In the genomic region with DNA sequence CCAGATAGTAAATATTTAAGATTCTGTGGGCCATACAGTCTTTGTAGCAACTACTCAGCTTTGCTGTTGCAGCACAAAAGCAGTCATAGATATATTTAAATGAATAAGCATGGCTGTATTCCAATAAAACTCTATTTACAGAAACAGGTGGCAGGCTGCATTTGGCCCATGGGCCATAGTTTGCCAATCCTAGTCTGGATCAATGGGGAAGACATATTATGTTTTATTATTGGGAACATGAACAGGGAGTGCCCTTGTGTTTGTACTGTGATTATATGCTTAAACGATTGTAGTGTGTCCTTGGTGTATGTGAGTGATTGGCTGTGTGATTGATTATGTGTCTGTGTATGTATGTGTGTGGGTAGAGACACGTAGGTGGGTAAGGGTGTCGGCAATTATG, we compare ENCODE assay signal across 23 cellular contexts. TPM values are rescaled to one million over a fixed set of nuclear protein-coding genes. Genes with fewer than 3 reads are reported as not detected.
"Had no signal": no experiment of that assay in that cellular context is flagged by ENCODE, and none has a peak within 500 bp of the region (broad histone marks: within the 10 kb centered on the region; RNA-seq: fewer than 3 reads in every experiment).

No MANE protein-coding gene starts in this region.

- H3K27ac Mint-ChIP-seq: activated CD8-positive, alpha-beta T cell treated with anti-CD3 and anti-CD28 coated beads, Interleukin-2, amount 10 ng/mL, durations not matched to agents 7 days and 5 days; activated naive CD4-positive, alpha-beta T cell treated with anti-CD3 and anti-CD28 coated beads for 36 hours; activated naive CD4-positive, alpha-beta T cell treated with anti-CD3 and anti-CD28 coated beads, Interleukin-2, amount 50 U/mL, for 72 hours; activated T-cell treated with anti-CD3 and anti-CD28 coated beads, Interleukin-2, amount 50 U/mL, for 24 hours; activated T-helper 2 cell treated with anti-CD3 and anti-CD28 coated beads, Interferon-gamma antibody, Interleukin-2, Interleukin-4, amounts not matched to agents 10 μg/mL and 5 μg/mL and 100 μg/mL, durations not matched to agents 14 hours and 24 hours and 36 hours; T-cell had no signal

- H2AFZ ChIP-seq: PC-9 had no signal

- ATAC-seq: body of pancreas had no signal

- H3K27ac ChIP-seq: adrenal gland, body of pancreas, PC-9, RWPE1, WERI-Rb-1 had no signal

- H3K4me2 ChIP-seq: PC-9 had no signal

- H3K4me3 Mint-ChIP-seq: activated CD8-positive, alpha-beta T cell treated with anti-CD3 and anti-CD28 coated beads, Interleukin-2, amount 10 ng/mL, durations not matched to agents 7 days and 5 days; activated naive CD4-positive, alpha-beta T cell treated with anti-CD3 and anti-CD28 coated beads for 36 hours; activated T-cell treated with anti-CD3 and anti-CD28 coated beads, Interleukin-2, amount 50 U/mL, for 24 hours; T-cell had no signal

- H3K36me3 ChIP-seq: adrenal gland, breast epithelium, MG63 had no signal

- FAIRE-seq: astrocyte, RCC 7860 had no signal

- H3K9me3 ChIP-seq: adrenal gland, body of pancreas, MG63 had no signal

- DNase-seq: NCI-H1048, NCI-H2081 treated with DMSO at 0.1 percent for 48 hours, SIG-M5 had no signal

- H3K27me3 ChIP-seq: adrenal gland, body of pancreas, breast epithelium, MG63 had no signal

- H3K4me1 ChIP-seq: adrenal gland, body of pancreas, breast epithelium had no signal

- H3K27me3 Mint-ChIP-seq: activated T-cell treated with anti-CD3 and anti-CD28 coated beads, Interleukin-2, amount 50 U/mL, for 24 hours; T-cell had no signal

- H3K4me3 ChIP-seq: adrenal gland, body of pancreas, breast epithelium, MG63, PC-9 had no signal

RNA-seq across cellular contexts. Expression of gene CCL27, which starts 12.0 kb away (rescaled TPM):
- total RNA-seq: activated CD8-positive, alpha-beta T cell treated with anti-CD3 and anti-CD28 coated beads, Interleukin-2, amount 10 ng/mL, durations not matched to agents 7 days and 5 days; body of pancreas; breast epithelium; cardiac septum; Right ventricle myocardium inferior; SK-MEL-5; T-cell had no signal

RNA-seq across cellular contexts. Expression of gene CCL19, which starts 16.6 kb away (rescaled TPM):
- total RNA-seq: activated CD8-positive, alpha-beta T cell treated with anti-CD3 and anti-CD28 coated beads, Interleukin-2, amount 10 ng/mL, durations not matched to agents 7 days and 5 days; activated naive CD4-positive, alpha-beta T cell treated with anti-CD3 and anti-CD28 coated beads for 36 hours; activated naive CD4-positive, alpha-beta T cell treated with anti-CD3 and anti-CD28 coated beads, Interleukin-2, amount 50 U/mL, for 72 hours; activated T-helper 2 cell treated with anti-CD3 and anti-CD28 coated beads, Interferon-gamma antibody, Interleukin-2, Interleukin-4, amounts not matched to agents 10 μg/mL and 5 μg/mL and 100 μg/mL, durations not matched to agents 14 hours and 24 hours and 36 hours; astrocyte; body of pancreas; NCI-H460; OCI-LY7; PC-9; SK-MEL-5; T-cell had no signal

RNA-seq across cellular contexts. Expression of gene CCL21, which starts 35.5 kb away (rescaled TPM):
- total RNA-seq: activated CD8-positive, alpha-beta T cell treated with anti-CD3 and anti-CD28 coated beads, Interleukin-2, amount 10 ng/mL, durations not matched to agents 7 days and 5 days; activated naive CD4-positive, alpha-beta T cell treated with anti-CD3 and anti-CD28 coated beads for 36 hours; activated naive CD4-positive, alpha-beta T cell treated with anti-CD3 and anti-CD28 coated beads, Interleukin-2, amount 50 U/mL, for 72 hours; activated T-helper 2 cell treated with anti-CD3 and anti-CD28 coated beads, Interferon-gamma antibody, Interleukin-2, Interleukin-4, amounts not matched to agents 10 μg/mL and 5 μg/mL and 100 μg/mL, durations not matched to agents 14 hours and 24 hours and 36 hours; astrocyte; NCI-H460; OCI-LY7; PC-9; SK-MEL-5 had no signal
